In genomic region chr15:41774062-41774872, GRCh38 we compare ENCODE assay signal across 8 cellular contexts. TPM values are rescaled to one million over a fixed set of nuclear protein-coding genes. Genes with fewer than 3 reads are reported as not detected.
DNase-seq lines count a peak whose midpoint lies in the region; ATAC-seq and TF ChIP-seq lines count a peak whose summit lies in the region.

A gene with protein sequence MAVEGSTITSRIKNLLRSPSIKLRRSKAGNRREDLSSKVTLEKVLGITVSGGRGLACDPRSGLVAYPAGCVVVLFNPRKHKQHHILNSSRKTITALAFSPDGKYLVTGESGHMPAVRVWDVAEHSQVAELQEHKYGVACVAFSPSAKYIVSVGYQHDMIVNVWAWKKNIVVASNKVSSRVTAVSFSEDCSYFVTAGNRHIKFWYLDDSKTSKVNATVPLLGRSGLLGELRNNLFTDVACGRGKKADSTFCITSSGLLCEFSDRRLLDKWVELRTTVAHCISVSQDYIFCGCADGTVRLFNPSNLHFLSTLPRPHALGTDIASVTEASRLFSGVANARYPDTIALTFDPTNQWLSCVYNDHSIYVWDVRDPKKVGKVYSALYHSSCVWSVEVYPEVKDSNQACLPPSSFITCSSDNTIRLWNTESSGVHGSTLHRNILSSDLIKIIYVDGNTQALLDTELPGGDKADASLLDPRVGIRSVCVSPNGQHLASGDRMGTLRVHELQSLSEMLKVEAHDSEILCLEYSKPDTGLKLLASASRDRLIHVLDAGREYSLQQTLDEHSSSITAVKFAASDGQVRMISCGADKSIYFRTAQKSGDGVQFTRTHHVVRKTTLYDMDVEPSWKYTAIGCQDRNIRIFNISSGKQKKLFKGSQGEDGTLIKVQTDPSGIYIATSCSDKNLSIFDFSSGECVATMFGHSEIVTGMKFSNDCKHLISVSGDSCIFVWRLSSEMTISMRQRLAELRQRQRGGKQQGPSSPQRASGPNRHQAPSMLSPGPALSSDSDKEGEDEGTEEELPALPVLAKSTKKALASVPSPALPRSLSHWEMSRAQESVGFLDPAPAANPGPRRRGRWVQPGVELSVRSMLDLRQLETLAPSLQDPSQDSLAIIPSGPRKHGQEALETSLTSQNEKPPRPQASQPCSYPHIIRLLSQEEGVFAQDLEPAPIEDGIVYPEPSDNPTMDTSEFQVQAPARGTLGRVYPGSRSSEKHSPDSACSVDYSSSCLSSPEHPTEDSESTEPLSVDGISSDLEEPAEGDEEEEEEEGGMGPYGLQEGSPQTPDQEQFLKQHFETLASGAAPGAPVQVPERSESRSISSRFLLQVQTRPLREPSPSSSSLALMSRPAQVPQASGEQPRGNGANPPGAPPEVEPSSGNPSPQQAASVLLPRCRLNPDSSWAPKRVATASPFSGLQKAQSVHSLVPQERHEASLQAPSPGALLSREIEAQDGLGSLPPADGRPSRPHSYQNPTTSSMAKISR (N-terminal part only) (plus strand): TSS chr15:41774484. CDS start chr15:41775276, 792 bp downstream.

- H3K27ac Mint-ChIP-seq in immature natural killer cell: peak within 1 kb of the TSS; percentile 92 to 99 (median 96)

- DNase-seq in AG09309 (ENCODE audit: low read depth) (peak; percentile 91), NCI-H2227 treated with DMSO at 0.1 percent for 48 hours (lab: John Stamatoyannopoulos, UW) (peak; percentile 93), cardiac fibroblast (ENCODE audit: low read depth in 2 of 2) (peak; percentile 98), immature natural killer cell (peak; percentile 99), smooth muscle cell of the brain vasculature (ENCODE audit: low read depth, low spot score) (peak; percentile 96)

- H3K4me3 ChIP-seq in AG09309 (ENCODE audit: control insufficient read depth, low read depth, low read length): peak within 1 kb of the TSS; percentile 68
- peak within 1 kb of the TSS; percentile 75 for H3K4me3 ChIP-seq in WI38 (ENCODE audit: low read depth, low read length)
- H3K4me3 ChIP-seq in cardiac fibroblast (replicated peaks in 1 of 2; ENCODE audit: low read depth in 2 of 2, low read length in 2 of 2): peak within 1 kb of the TSS; percentile 65 to 72

- TF ChIP-seq CTCF in AG09309 (IDR thresholded peaks at IDR 0.05; ENCODE audit: control insufficient read depth, insufficient read depth, low read depth, low read length, missing control alignments) (peak; percentile 80), WI38 (IDR thresholded peaks at IDR 0.05; ENCODE audit: low read depth, low read length) (peak; percentile 74), cardiac fibroblast (IDR thresholded peaks at IDR 0.05; ENCODE audit: low read depth, low read length) (peak; percentile 71)

- ATAC-seq in GM18909 (IDR thresholded peaks at IDR 0.05; ENCODE audit: poor library complexity, unreplicated experiment): peak; percentile 82
- ATAC-seq in HG03175 (IDR thresholded peaks at IDR 0.05; ENCODE audit: unreplicated experiment): peak; percentile 80

- peaks cover 0 to 3% (median 0%) of the 10 kb centered on the region in 3 donors for H3K36me3 Mint-ChIP-seq in immature natural killer cell

- peak within 1 kb of the TSS; percentile 92 to 97 (median 95) for H3K4me3 Mint-ChIP-seq in immature natural killer cell

- peaks cover 57 to 67% of the 10 kb centered on the region in 2 donors for H3K4me1 Mint-ChIP-seq in immature natural killer cell

- peaks cover 4 to 12% (median 5%) of the 10 kb centered on the region in 3 donors for H3K27me3 Mint-ChIP-seq in immature natural killer cell (ENCODE audit: low read depth in 3 of 3)

- no peaks in the 10 kb centered on the region for H3K9me3 Mint-ChIP-seq in immature natural killer cell

RNA-seq across cellular contexts. Expression of the gene that starts here (rescaled TPM):
- 1 to 10 TPM; 1.8 to 7.2 (median 3.6) TPM for polyA plus RNA-seq in immature natural killer cell

Comparison
In these comparisons a context has a peak if more than half of its experiments do, and no peak if none do; other contexts are left out.
1. Peak in every context shown above with its lines: DNase-seq, ATAC-seq and H3K4me3 ChIP-seq.